Comparison of ENCODE assay signal across 8 cellular contexts in genomic region chr1:6701437-6702153, GRCh38. TPM values are rescaled to one million over a fixed set of nuclear protein-coding genes. Genes with fewer than 3 reads are reported as not detected.
A peak's percentile ranks its signal among the peaks of the same experiment; 100 is the strongest.
DNase-seq lines count a peak whose midpoint lies in the region; ATAC-seq and FAIRE-seq lines count a peak whose summit lies in the region.

TSS of gene DNAJC11 (minus strand) at chr1:6701816. CDS start at chr1:6701800, 16 bp downstream.

- H4K20me1 ChIP-seq in BLaER1 treated with 17β-estradiol and CSF1 and Interleukin-3, amounts not matched to agents 10 nM and 100 nM, result peaks cover 0 to 49% (median 37%) of the 10 kb centered on the region in 11 experiments; a peak in 18 of 22 replicates

- ATAC-seq in HG03442 (IDR thresholded peaks at IDR 0.05; ENCODE audit: unreplicated experiment) (peak; percentile 90), left lobe of liver (peak; percentile 99)

- peaks cover 14 to 30% (median 19%) of the 10 kb centered on the region in 10 experiments for H3K4me1 ChIP-seq in BLaER1 treated with 17β-estradiol and CSF1 and Interleukin-3, amounts not matched to agents 10 nM and 100 nM

- no peaks in the 10 kb centered on the region for H3K27me3 Mint-ChIP-seq in activated CD4-positive, alpha-beta T cell treated with anti-CD3 and anti-CD28 coated beads, Interleukin-2, amount 10 ng/mL, durations not matched to agents 7 days and 5 days

- no peaks in the 10 kb centered on the region for H3K36me3 Mint-ChIP-seq in activated CD4-positive, alpha-beta T cell treated with anti-CD3 and anti-CD28 coated beads, Interleukin-2, amount 10 ng/mL, durations not matched to agents 7 days and 5 days (ENCODE audit: low read depth)

- CTCF ChIA-PET in activated CD4-positive, alpha-beta T cell treated with anti-CD3 and anti-CD28 coated beads, Interleukin-2, amount 10 ng/mL, durations not matched to agents 7 days and 5 days (lab: Charles Lee), result interaction anchor here (0.6 to 1.9 kb wide), 22 partner anchors 8 to 263 kb away, joined by 3 to 7 read pairs (median 3); partner anchors contain the start of genes NOL9 and PLEKHG5

- H3K27ac Mint-ChIP-seq in activated CD4-positive, alpha-beta T cell treated with anti-CD3 and anti-CD28 coated beads, Interleukin-2, amount 10 ng/mL, durations not matched to agents 7 days and 5 days, result peak within 1 kb of the TSS; percentile 92

- peaks cover 37% of the 10 kb centered on the region for H3K4me1 Mint-ChIP-seq in activated CD4-positive, alpha-beta T cell treated with anti-CD3 and anti-CD28 coated beads, Interleukin-2, amount 10 ng/mL, durations not matched to agents 7 days and 5 days

- H3K4me3 ChIP-seq in BLaER1 treated with 17β-estradiol and CSF1 and Interleukin-3, amounts not matched to agents 10 nM and 100 nM, result peak within 1 kb of the TSS; percentile 87 to 100 (median 96)

- H3K27me3 ChIP-seq in BLaER1 treated with 17β-estradiol and CSF1 and Interleukin-3, amounts not matched to agents 10 nM and 100 nM, result no peaks in the 10 kb centered on the region

- H3K4me3 Mint-ChIP-seq in activated CD4-positive, alpha-beta T cell treated with anti-CD3 and anti-CD28 coated beads, Interleukin-2, amount 10 ng/mL, durations not matched to agents 7 days and 5 days, result peak within 1 kb of the TSS; percentile 87

- H3K27ac ChIP-seq in BLaER1 treated with 17β-estradiol and CSF1 and Interleukin-3, amounts not matched to agents 10 nM and 100 nM, result peak within 1 kb of the TSS; percentile 87 to 98 (median 95)

- no peaks in the 10 kb centered on the region for H3K9me3 Mint-ChIP-seq in activated CD4-positive, alpha-beta T cell treated with anti-CD3 and anti-CD28 coated beads, Interleukin-2, amount 10 ng/mL, durations not matched to agents 7 days and 5 days

- H3K9me3 ChIP-seq in BLaER1 treated with 17β-estradiol and CSF1 and Interleukin-3, amounts not matched to agents 10 nM and 100 nM (replicated peaks in 1 of 11), result 0 out of 22 replicates have a peak, but pooled peaks cover 0 to 3% (median 0%) of the 10 kb centered on the region in 11 experiments

- peak within 1 kb of the TSS; percentile 85 to 100 (median 94) for H3K4me2 ChIP-seq in BLaER1 treated with 17β-estradiol and CSF1 and Interleukin-3, amounts not matched to agents 10 nM and 100 nM

- POLR2A ChIA-PET in activated CD4-positive, alpha-beta T cell treated with anti-CD3 and anti-CD28 coated beads, Interleukin-2, amount 10 ng/mL, durations not matched to agents 7 days and 5 days (lab: Charles Lee), result interaction anchor here (0.6 kb wide), 2 partner anchors 76 to 1025 kb away, joined by 3 to 5 read pairs; no protein-coding TSS in a partner anchor

- FAIRE-seq in GM19239 (lab: Jason Lieb, UNC), result peak; percentile 95

- DNase-seq in GM19239 (ENCODE audit: insufficient read length, low spot score) (peak; percentile 98), NCI-H524 treated with DMSO at 0.1 percent for 48 hours (lab: John Stamatoyannopoulos, UW) (peak; percentile 22), dedifferentiated amniotic fluid mesenchymal stem cell (ENCODE audit: extremely low spot score) (peak; percentile 72), left lobe of liver (ENCODE audit: low spot score) (peak; percentile 93)
- DNase-seq in activated CD4-positive, alpha-beta T cell treated with anti-CD3 and anti-CD28 coated beads, Interleukin-2, amount 10 ng/mL, durations not matched to agents 7 days and 5 days, result peak; percentile 90
- peak; percentile 84 for DNase-seq in stimulated activated CD4-positive, alpha-beta T cell treated with anti-CD3 and anti-CD28 coated beads, Interleukin-2, amount 100 ng/mL, for 4 hours (ENCODE audit: low read depth)

- peak within 1 kb of the TSS; percentile 91 to 99 (median 97) for H3K9ac ChIP-seq in BLaER1 treated with 17β-estradiol and CSF1 and Interleukin-3, amounts not matched to agents 10 nM and 100 nM

- peaks cover 7 to 33% (median 19%) of the 10 kb centered on the region in 11 experiments; a peak in 20 of 22 replicates for H3K36me3 ChIP-seq in BLaER1 treated with 17β-estradiol and CSF1 and Interleukin-3, amounts not matched to agents 10 nM and 100 nM

RNA-seq across cellular contexts. Expression of gene DNAJC11, which starts in this region (rescaled TPM):
- 10 to 100 TPM; 43.0 to 52.1 TPM for total RNA-seq in activated CD4-positive, alpha-beta T cell treated with anti-CD3 and anti-CD28 coated beads, Interleukin-2, amount 10 ng/mL, durations not matched to agents 7 days and 5 days
- total RNA-seq in left lobe of liver, result 29.5 TPM

Comparison
In these comparisons a context has a peak if more than half of its experiments do, and no peak if none do; other contexts are left out.
1. Peak in every context shown above with its lines: DNase-seq, ATAC-seq, H3K4me3 ChIP-seq and H3K27ac ChIP-seq.
2. DNase-seq: peak in every context shown above with its lines; median percentile 98 in GM19239; 93 in left lobe of liver; 90 in activated CD4-positive, alpha-beta T cell treated with anti-CD3 and anti-CD28 coated beads, Interleukin-2, amount 10 ng/mL, durations not matched to agents 7 days and 5 days; 84 in stimulated activated CD4-positive, alpha-beta T cell treated with anti-CD3 and anti-CD28 coated beads, Interleukin-2, amount 100 ng/mL, for 4 hours; 72 in dedifferentiated amniotic fluid mesenchymal stem cell; 22 in NCI-H524 treated with DMSO at 0.1 percent for 48 hours.